Comparison of ENCODE assay signal across 2 cellular contexts in genomic region chr9:129574911-129575574, GRCh38.
TF ChIP-seq lines count a peak whose summit lies in the region.

No MANE protein-coding gene starts in this region.

TF ChIP-seq in HepG2, 621 proteins besides CTCF, POLR2A, EP300 and RAD21:
- TF ChIP-seq ZBTB25 (CRISPR knock-in tag; IDR thresholded peaks at IDR 0.05) (no peak), CEBPB (IDR thresholded peaks at IDR 0.05; ENCODE audit: borderline replicate concordance, low read depth, low read length) (0 out of 2 replicates have a peak, but pooled peaks have one; percentile 13), ZNF770 (CRISPR knock-in tag; IDR thresholded peaks at IDR 0.05) (peak; percentile 81), ZFX (CRISPR knock-in tag; IDR thresholded peaks at IDR 0.05; ENCODE audit: low read depth) (0 out of 2 replicates have a peak, but pooled peaks have one; percentile 6), CEBPG (CRISPR knock-in tag; IDR thresholded peaks at IDR 0.05) (peak; percentile 46; the same call in 1 of the 2 replicates), ZNF460 (CRISPR knock-in tag; IDR thresholded peaks at IDR 0.05; ENCODE audit: borderline replicate concordance) (peak; percentile 75; the same call in 1 of the 2 replicates), ZMYM3 (CRISPR knock-in tag; IDR thresholded peaks at IDR 0.05) (peak; percentile 36; the same call in 1 of the 2 replicates), ZNF564 (CRISPR knock-in tag; IDR thresholded peaks at IDR 0.05) (peak; percentile 84; the same call in 1 of the 2 replicates), CBX1 (IDR thresholded peaks at IDR 0.05; ENCODE audit: low read depth) (no peak), ZBTB33 (CRISPR knock-in tag; IDR thresholded peaks at IDR 0.05) (peak; percentile 46; the same call in 1 of the 2 replicates)

TF ChIP-seq in SK-N-SH, 30 proteins besides CTCF, POLR2A, EP300 and RAD21:
- TF ChIP-seq USF1 (IDR thresholded peaks at IDR 0.05; ENCODE audit: borderline replicate concordance, low read depth), result no peak
- no peak for TF ChIP-seq CHD2 (IDR thresholded peaks at IDR 0.05; ENCODE audit: low read length, partially characterized antibody)
- no peak for TF ChIP-seq TEAD4 (IDR thresholded peaks at IDR 0.05; ENCODE audit: borderline replicate concordance, insufficient read depth)
- TF ChIP-seq YY1 (IDR thresholded peaks at IDR 0.05; ENCODE audit: low read depth), result no peak
- TF ChIP-seq REST (IDR thresholded peaks at IDR 0.05; ENCODE audit: low read depth, low read length), result no peak
- no peak for TF ChIP-seq PBX3 (IDR thresholded peaks at IDR 0.05)
